11 cellular contexts compared by ENCODE assay signal in genomic region chr14:61710853-61711817, GRCh38. TPM values are rescaled to one million over a fixed set of nuclear protein-coding genes. Genes with fewer than 3 reads are reported as not detected.
DNase-seq lines count a peak whose midpoint lies in the region; ATAC-seq and TF ChIP-seq lines count a peak whose summit lies in the region.
"Had no signal": no experiment of that assay in that cellular context is flagged by ENCODE, and none has a peak within 500 bp of the region (broad histone marks: within the 10 kb centered on the region; RNA-seq: fewer than 3 reads in every experiment).

No MANE protein-coding gene starts in this region.

- DNase-seq in activated T-cell treated with anti-CD3 and anti-CD28 coated beads, Interleukin-2, amount 50 U/mL, for 72 hours: no peak
- DNase-seq in activated T-cell treated with anti-CD3 and anti-CD28 coated beads for 4 hours: no peak
- peak; percentile 81 for DNase-seq in NCI-H510A treated with DMSO at 0.1 percent for 48 hours (lab: John Stamatoyannopoulos, UW)
- peak; percentile 54 for DNase-seq in dermis blood vessel endothelial cell
- no peak for DNase-seq in stimulated activated effector memory CD8-positive, alpha-beta T cell treated with anti-CD3 and anti-CD28 coated beads, Interleukin-12 subunit alpha, Interleukin-12 subunit beta, amount 100 ng/mL, for 72 hours (ENCODE audit: low spot score in 2 of 2)
- DNase-seq in vagina (ENCODE audit: extremely low spot score in 2 of 2): no peak
- no peak for DNase-seq in globus pallidus (ENCODE audit: low spot score)
- DNase-seq in NOMO-1 treated with dmso at 0.1 percent for 144 hours (lab: John Stamatoyannopoulos, UW; ENCODE audit: unreplicated experiment): no peak
- DNase-seq: adrenal gland, testis had no signal

- H3K4me3 Mint-ChIP-seq in activated T-cell treated with anti-CD3 and anti-CD28 coated beads, Interleukin-2, amount 50 U/mL, for 72 hours: peak overlapping the region; percentile 63 to 73
- H3K4me3 Mint-ChIP-seq in stimulated activated effector memory CD8-positive, alpha-beta T cell treated with anti-CD3 and anti-CD28 coated beads, Interleukin-12 subunit alpha, Interleukin-12 subunit beta, amount 100 ng/mL, for 72 hours: peak overlapping the region; percentile 1

- H3K27me3 Mint-ChIP-seq in activated T-cell treated with anti-CD3 and anti-CD28 coated beads, Interleukin-2, amount 50 U/mL, for 72 hours (ENCODE audit: low read depth): no peaks in the 10 kb centered on the region

- H3K27me3 ChIP-seq in vagina: no peaks in the 10 kb centered on the region
- H3K27me3 ChIP-seq: adrenal gland, testis had no signal

- H3K9me3 ChIP-seq in vagina: no peaks in the 10 kb centered on the region
- H3K9me3 ChIP-seq: adrenal gland, testis had no signal

- H3K36me3 Mint-ChIP-seq in activated T-cell treated with anti-CD3 and anti-CD28 coated beads, Interleukin-2, amount 50 U/mL, for 72 hours (ENCODE audit: insufficient read depth in 2 of 2): peaks cover 6 to 18% of the 10 kb centered on the region in 2 donors
- H3K36me3 Mint-ChIP-seq in stimulated activated effector memory CD8-positive, alpha-beta T cell treated with anti-CD3 and anti-CD28 coated beads, Interleukin-12 subunit alpha, Interleukin-12 subunit beta, amount 100 ng/mL, for 72 hours: peaks cover 85% of the 10 kb centered on the region

- no peak overlapping the region for H3K4me3 ChIP-seq in vagina
- H3K4me3 ChIP-seq: adrenal gland, testis had no signal

- intact Hi-C loops in vagina (cut with DNase I): loop anchor here (10.0 kb wide), 1 partner anchor 96 kb away; no protein-coding TSS in a partner anchor

- peak overlapping the region; percentile 92 for H3K27ac Mint-ChIP-seq in activated T-cell treated with anti-CD3 and anti-CD28 coated beads, Interleukin-2, amount 50 U/mL, for 72 hours
- H3K27ac Mint-ChIP-seq in stimulated activated effector memory CD8-positive, alpha-beta T cell treated with anti-CD3 and anti-CD28 coated beads, Interleukin-12 subunit alpha, Interleukin-12 subunit beta, amount 100 ng/mL, for 72 hours: peak overlapping the region; percentile 35

- peaks cover 94% of the 10 kb centered on the region for H3K4me1 Mint-ChIP-seq in activated T-cell treated with anti-CD3 and anti-CD28 coated beads, Interleukin-2, amount 50 U/mL, for 72 hours (ENCODE audit: low read depth)
- H3K4me1 Mint-ChIP-seq in stimulated activated effector memory CD8-positive, alpha-beta T cell treated with anti-CD3 and anti-CD28 coated beads, Interleukin-12 subunit alpha, Interleukin-12 subunit beta, amount 100 ng/mL, for 72 hours: peaks cover 36% of the 10 kb centered on the region

- H3K27ac ChIP-seq in vagina: no peak overlapping the region
- H3K27ac ChIP-seq: testis had no signal

- TF ChIP-seq POLR2A in vagina (IDR thresholded peaks at IDR 0.05): no peak

- peaks cover 74% of the 10 kb centered on the region for H3K4me1 ChIP-seq in vagina

- H3K9me3 Mint-ChIP-seq in activated T-cell treated with anti-CD3 and anti-CD28 coated beads, Interleukin-2, amount 50 U/mL, for 72 hours: no peaks in the 10 kb centered on the region
- H3K9me3 Mint-ChIP-seq in stimulated activated effector memory CD8-positive, alpha-beta T cell treated with anti-CD3 and anti-CD28 coated beads, Interleukin-12 subunit alpha, Interleukin-12 subunit beta, amount 100 ng/mL, for 72 hours: no peaks in the 10 kb centered on the region

- no peak for TF ChIP-seq CTCF in vagina (IDR thresholded peaks at IDR 0.05)

- H3K36me3 ChIP-seq in vagina: no peaks in the 10 kb centered on the region
- H3K36me3 ChIP-seq: adrenal gland had no signal

- ATAC-seq in activated T-cell treated with anti-CD3 and anti-CD28 coated beads, Interleukin-2, amount 50 U/mL, for 72 hours (replicated peaks in 1 of 2): no peak
- ATAC-seq in stimulated activated effector memory CD8-positive, alpha-beta T cell treated with anti-CD3 and anti-CD28 coated beads, Interleukin-12 subunit alpha, Interleukin-12 subunit beta, amount 100 ng/mL, for 72 hours: peak; percentile 15
- ATAC-seq: sciatic nerve had no signal

RNA-seq across cellular contexts. Expression of gene HIF1A, which starts 15.8 kb away (rescaled TPM):
- 100 to 1,000 TPM; 283 to 343 TPM for total RNA-seq in activated T-cell treated with anti-CD3 and anti-CD28 coated beads, Interleukin-2, amount 50 U/mL, for 72 hours
- 236 and 320 TPM in 2 replicates for total RNA-seq in dermis blood vessel endothelial cell
- 140 TPM for total RNA-seq in vagina

RNA-seq across cellular contexts. Expression of gene SNAPC1, which starts 51.1 kb away (rescaled TPM):
- 1 to 10 TPM; 7.2 to 7.8 TPM for total RNA-seq in activated T-cell treated with anti-CD3 and anti-CD28 coated beads, Interleukin-2, amount 50 U/mL, for 72 hours
- total RNA-seq in dermis blood vessel endothelial cell: 27.3 and 32.2 TPM in 2 replicates
- total RNA-seq in vagina: 6.6 TPM

Comparison
In these comparisons a context has a peak if more than half of its experiments do, and no peak if none do; other contexts are left out.
1. DNase-seq: peak in NCI-H510A treated with DMSO at 0.1 percent for 48 hours (single experiment) and dermis blood vessel endothelial cell (single experiment); none in activated T-cell treated with anti-CD3 and anti-CD28 coated beads, Interleukin-2, amount 50 U/mL, for 72 hours (0 of 2), activated T-cell treated with anti-CD3 and anti-CD28 coated beads for 4 hours (single experiment), stimulated activated effector memory CD8-positive, alpha-beta T cell treated with anti-CD3 and anti-CD28 coated beads, Interleukin-12 subunit alpha, Interleukin-12 subunit beta, amount 100 ng/mL, for 72 hours (0 of 2), vagina (0 of 2), globus pallidus (single experiment) and NOMO-1 treated with dmso at 0.1 percent for 144 hours (single experiment).